1 cellular context compared by ENCODE assay signal in the genomic region with DNA sequence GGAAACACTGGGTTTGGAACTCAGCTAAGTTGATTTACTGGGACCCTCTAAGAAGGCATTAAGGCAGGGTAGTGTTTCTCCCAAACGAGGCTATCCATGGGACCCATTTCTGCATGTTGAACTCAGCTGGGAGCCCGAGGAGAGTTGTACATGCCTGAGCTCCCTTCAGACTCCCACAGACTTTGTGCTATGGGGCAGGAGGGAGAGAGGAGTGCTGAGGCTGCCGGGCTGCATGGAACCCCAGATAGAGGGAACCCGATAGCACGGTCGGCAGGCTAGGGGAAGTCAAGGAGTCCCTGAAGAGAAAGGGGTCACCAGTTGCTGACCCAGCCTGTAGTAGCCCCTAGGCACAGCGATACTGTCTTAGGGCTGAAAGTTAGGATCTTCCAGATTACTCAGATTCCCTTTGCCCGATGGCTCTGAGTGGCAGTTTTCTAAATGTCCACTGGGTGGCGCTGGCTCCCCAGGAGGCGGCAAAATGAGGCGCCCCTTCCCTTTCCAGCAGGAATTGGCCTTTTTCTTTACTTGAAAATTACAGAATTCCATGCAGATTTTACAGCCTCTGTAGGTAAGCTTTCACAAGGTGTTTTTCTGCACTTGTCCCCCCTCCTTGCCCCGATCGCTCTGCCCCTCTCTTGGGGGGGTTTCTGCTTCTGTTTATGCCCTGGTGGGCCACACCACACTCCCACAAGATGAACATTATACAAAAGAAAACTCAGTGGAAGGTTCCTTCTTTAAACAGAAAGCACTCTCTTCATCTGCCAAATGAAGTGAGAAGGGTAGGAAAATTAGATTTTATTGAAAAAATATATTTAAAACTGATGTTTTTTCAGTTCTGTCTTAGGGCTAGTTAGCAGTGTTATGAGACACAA.
A peak's percentile ranks its signal among the peaks of the same experiment; 100 is the strongest.
TF ChIP-seq lines count a peak whose summit lies in the region.

No MANE protein-coding gene starts in this region.

TF ChIP-seq in K562, 482 proteins besides CTCF, POLR2A, EP300 and RAD21 (continued from another document):
- TF ChIP-seq, protein P1, sequence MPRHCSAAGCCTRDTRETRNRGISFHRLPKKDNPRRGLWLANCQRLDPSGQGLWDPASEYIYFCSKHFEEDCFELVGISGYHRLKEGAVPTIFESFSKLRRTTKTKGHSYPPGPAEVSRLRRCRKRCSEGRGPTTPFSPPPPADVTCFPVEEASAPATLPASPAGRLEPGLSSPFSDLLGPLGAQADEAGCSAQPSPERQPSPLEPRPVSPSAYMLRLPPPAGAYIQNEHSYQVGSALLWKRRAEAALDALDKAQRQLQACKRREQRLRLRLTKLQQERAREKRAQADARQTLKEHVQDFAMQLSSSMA (CRISPR knock-in tag; IDR thresholded peaks at IDR 0.05), result no peak
- TF ChIP-seq, protein P2, sequence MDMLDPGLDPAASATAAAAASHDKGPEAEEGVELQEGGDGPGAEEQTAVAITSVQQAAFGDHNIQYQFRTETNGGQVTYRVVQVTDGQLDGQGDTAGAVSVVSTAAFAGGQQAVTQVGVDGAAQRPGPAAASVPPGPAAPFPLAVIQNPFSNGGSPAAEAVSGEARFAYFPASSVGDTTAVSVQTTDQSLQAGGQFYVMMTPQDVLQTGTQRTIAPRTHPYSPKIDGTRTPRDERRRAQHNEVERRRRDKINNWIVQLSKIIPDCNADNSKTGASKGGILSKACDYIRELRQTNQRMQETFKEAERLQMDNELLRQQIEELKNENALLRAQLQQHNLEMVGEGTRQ (CRISPR knock-in tag; IDR thresholded peaks at IDR 0.05), result no peak
- TF ChIP-seq RBM25 (IDR thresholded peaks at IDR 0.05; ENCODE audit: low read depth, low read length, severe bottlenecking) (no peak), RCOR1 (IDR thresholded peaks at IDR 0.05; ENCODE audit: borderline replicate concordance in 1 of 2, low read depth in 2 of 2, low read length in 2 of 2) (0 out of 4 replicates have a peak, but pooled peaks of 1 of the 2 experiments have one; percentile 35), MCM2 (IDR thresholded peaks at IDR 0.05; ENCODE audit: low read depth) (no peak), PHB2 (IDR thresholded peaks at IDR 0.05; ENCODE audit: low read depth) (no peak), NUFIP1 (IDR thresholded peaks at IDR 0.05; ENCODE audit: partially characterized antibody) (no peak), XRCC5 (IDR thresholded peaks at IDR 0.05; ENCODE audit: low read depth, low read length) (peak; percentile 75), PML (IDR thresholded peaks at IDR 0.05; ENCODE audit: low read length) (0 out of 2 replicates have a peak, but pooled peaks have one; percentile 20), XRCC4 (IDR thresholded peaks at IDR 0.05; ENCODE audit: extremely low read depth, insufficient read depth, insufficient read length) (no peak), ZNF197 (CRISPR knock-in tag; IDR thresholded peaks at IDR 0.05; ENCODE audit: low read depth) (no peak), SP2 (IDR thresholded peaks at IDR 0.05; ENCODE audit: extremely low read depth, low read depth, low read length, poor library complexity, severe bottlenecking) (no peak), TAF9B (IDR thresholded peaks at IDR 0.05; ENCODE audit: partially characterized antibody) (no peak), MAZ (CRISPR knock-in tag; conservative IDR thresholded peaks at IDR 0.05 in 1 of 2, IDR thresholded peaks at IDR 0.05 in 1 of 2) (peak in 1 of 2 experiments; percentile 34; a peak in 1 of 4 replicates), STAG1 (CRISPR knock-in tag; IDR thresholded peaks at IDR 0.05; ENCODE audit: borderline replicate concordance) (peak; percentile 65; the same call in 1 of the 2 replicates), ZNF589 (CRISPR knock-in tag; IDR thresholded peaks at IDR 0.05; ENCODE audit: low read depth) (no peak), JUND (IDR thresholded peaks at IDR 0.05; ENCODE audit: borderline replicate concordance, low read depth, low read length) (0 out of 2 replicates have a peak, but pooled peaks have one; percentile 19), JUND (tag; IDR thresholded peaks at IDR 0.05; ENCODE audit: borderline replicate concordance, low read depth, low read length) (no peak)
- TF ChIP-seq, protein P3, sequence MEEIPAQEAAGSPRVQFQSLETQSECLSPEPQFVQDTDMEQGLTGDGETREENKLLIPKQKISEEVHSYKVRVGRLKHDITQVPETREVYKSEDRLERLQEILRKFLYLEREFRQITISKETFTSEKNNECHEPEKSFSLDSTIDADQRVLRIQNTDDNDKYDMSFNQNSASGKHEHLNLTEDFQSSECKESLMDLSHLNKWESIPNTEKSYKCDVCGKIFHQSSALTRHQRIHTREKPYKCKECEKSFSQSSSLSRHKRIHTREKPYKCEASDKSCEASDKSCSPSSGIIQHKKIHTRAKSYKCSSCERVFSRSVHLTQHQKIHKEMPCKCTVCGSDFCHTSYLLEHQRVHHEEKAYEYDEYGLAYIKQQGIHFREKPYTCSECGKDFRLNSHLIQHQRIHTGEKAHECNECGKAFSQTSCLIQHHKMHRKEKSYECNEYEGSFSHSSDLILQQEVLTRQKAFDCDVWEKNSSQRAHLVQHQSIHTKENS (CRISPR knock-in tag; IDR thresholded peaks at IDR 0.05), result no peak
- TF ChIP-seq, protein P4, sequence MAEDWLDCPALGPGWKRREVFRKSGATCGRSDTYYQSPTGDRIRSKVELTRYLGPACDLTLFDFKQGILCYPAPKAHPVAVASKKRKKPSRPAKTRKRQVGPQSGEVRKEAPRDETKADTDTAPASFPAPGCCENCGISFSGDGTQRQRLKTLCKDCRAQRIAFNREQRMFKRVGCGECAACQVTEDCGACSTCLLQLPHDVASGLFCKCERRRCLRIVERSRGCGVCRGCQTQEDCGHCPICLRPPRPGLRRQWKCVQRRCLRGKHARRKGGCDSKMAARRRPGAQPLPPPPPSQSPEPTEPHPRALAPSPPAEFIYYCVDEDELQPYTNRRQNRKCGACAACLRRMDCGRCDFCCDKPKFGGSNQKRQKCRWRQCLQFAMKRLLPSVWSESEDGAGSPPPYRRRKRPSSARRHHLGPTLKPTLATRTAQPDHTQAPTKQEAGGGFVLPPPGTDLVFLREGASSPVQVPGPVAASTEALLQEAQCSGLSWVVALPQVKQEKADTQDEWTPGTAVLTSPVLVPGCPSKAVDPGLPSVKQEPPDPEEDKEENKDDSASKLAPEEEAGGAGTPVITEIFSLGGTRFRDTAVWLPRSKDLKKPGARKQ (CRISPR knock-in tag; IDR thresholded peaks at IDR 0.05), result no peak
